In genomic region chr10:93440591-93441012, GRCh38 we compare ENCODE assay signal across 11 cellular contexts. TPM values are rescaled to one million over a fixed set of nuclear protein-coding genes. Genes with fewer than 3 reads are reported as not detected.
DNase-seq lines count a peak whose midpoint lies in the region; ATAC-seq and TF ChIP-seq lines count a peak whose summit lies in the region.
"Had no signal": no experiment of that assay in that cellular context is flagged by ENCODE, and none has a peak within 500 bp of the region (broad histone marks: within the 10 kb centered on the region; RNA-seq: fewer than 3 reads in every experiment).

No MANE protein-coding gene starts in this region.

- no peak overlapping the region for H3K4me2 ChIP-seq in neural progenitor cell

- peak overlapping the region; percentile 34 for H3K27ac Mint-ChIP-seq in endodermal cell
- H3K27ac Mint-ChIP-seq in neural progenitor cell: peak overlapping the region; percentile 75
- H3K27ac Mint-ChIP-seq: CD4-positive, CD25-positive, alpha-beta regulatory T cell had no signal

- H3K9me3 ChIP-seq in endodermal cell (ENCODE audit: control insufficient read depth, low read length) (no peaks in the 10 kb centered on the region), neural progenitor cell (ENCODE audit: low read depth) (no peaks in the 10 kb centered on the region)

- H3K4me3 Mint-ChIP-seq in endodermal cell (no peak overlapping the region), neural progenitor cell (no peak overlapping the region)
- H3K4me3 Mint-ChIP-seq: CD4-positive, CD25-positive, alpha-beta regulatory T cell had no signal

- H2AFZ ChIP-seq in ACC112 (ENCODE audit: low read length, unreplicated experiment): no peak overlapping the region
- no peak overlapping the region for H2AFZ ChIP-seq in neural progenitor cell (replicated peaks)

- 50 to 76% methylated on average over 2 of the region's 2 CpGs for WGBS in endodermal cell (ENCODE audit: insufficient coverage in 1 of 2, insufficient read length in 1 of 2), 2 experiments

- no peaks in the 10 kb centered on the region for H4K20me1 ChIP-seq in neural progenitor cell (ENCODE audit: low read depth)

- TF ChIP-seq CTCF in endodermal cell (conservative IDR thresholded peaks at IDR 0.05) (no peak), neural progenitor cell (IDR thresholded peaks at IDR 0.05) (no peak)

- H3K27ac ChIP-seq in ACC112 (ENCODE audit: low read depth, low read length) (peak overlapping the region; percentile 100), endodermal cell (ENCODE audit: low read depth, low read length) (no peak overlapping the region), neural progenitor cell (no peak overlapping the region)

- H3K4me1 Mint-ChIP-seq in endodermal cell: peaks cover 75% of the 10 kb centered on the region
- H3K4me1 Mint-ChIP-seq in neural progenitor cell: peaks cover 89% of the 10 kb centered on the region

- no peak overlapping the region for H3K4me3 ChIP-seq in ACC112 (ENCODE audit: low read depth, low read length)
- peak overlapping the region; percentile 15 for H3K4me3 ChIP-seq in endodermal cell (ENCODE audit: low read length)
- no peak overlapping the region for H3K4me3 ChIP-seq in neural progenitor cell

- H3K9ac ChIP-seq in endodermal cell (ENCODE audit: extremely low read depth, low read length, poor library complexity, severe bottlenecking) (peak overlapping the region; percentile 28), neural progenitor cell (no peak overlapping the region)

- H3K4me1 ChIP-seq in ACC112 (ENCODE audit: control insufficient read depth, insufficient read depth, low read length, unreplicated experiment) (peaks cover 73% of the 10 kb centered on the region), endodermal cell (ENCODE audit: control insufficient read depth, insufficient read depth, low read length) (peaks cover 24% of the 10 kb centered on the region), neural progenitor cell (peaks cover 45% of the 10 kb centered on the region)

- DNase-seq in NCI-H146 (lab: John Stamatoyannopoulos, UW) (peak; percentile 56), endodermal cell (no peak), neural progenitor cell (ENCODE audit: low spot score) (no peak), DMS79 treated with DMSO at 0.1 percent for 48 hours (lab: John Stamatoyannopoulos, UW) (no peak), iPS-NIHi7 (ENCODE audit: extremely low spot score) (no peak)
- DNase-seq: activated naive CD4-positive, alpha-beta T cell treated with Interleukin-2 at 50 U/mL for 16 hours; CD4-positive, CD25-positive, alpha-beta regulatory T cell; nucleus accumbens had no signal

- peaks cover 10% of the 10 kb centered on the region; the same call in 1 of the 2 replicates for H3K36me3 ChIP-seq in ACC112 (ENCODE audit: insufficient read depth, low read length)
- H3K36me3 ChIP-seq in endodermal cell (ENCODE audit: control insufficient read depth, insufficient read depth, low read length): peaks cover 28% of the 10 kb centered on the region
- no peaks in the 10 kb centered on the region for H3K36me3 ChIP-seq in neural progenitor cell

- H3K36me3 Mint-ChIP-seq in endodermal cell (ENCODE audit: low read depth): peaks cover 5% of the 10 kb centered on the region
- H3K36me3 Mint-ChIP-seq in neural progenitor cell: peaks cover 2% of the 10 kb centered on the region

- H3K79me2 ChIP-seq in ACC112 (ENCODE audit: control insufficient read depth, insufficient read depth, low read length, unreplicated experiment): peaks cover 60% of the 10 kb centered on the region
- no peaks in the 10 kb centered on the region for H3K79me2 ChIP-seq in neural progenitor cell (ENCODE audit: low read depth)

- peaks cover 24% of the 10 kb centered on the region for H3F3A ChIP-seq in neural progenitor cell (ENCODE audit: low read depth)

- H3K27me3 Mint-ChIP-seq in endodermal cell (ENCODE audit: insufficient read depth) (no peaks in the 10 kb centered on the region), neural progenitor cell (ENCODE audit: insufficient read depth, low read depth) (peaks cover 12% of the 10 kb centered on the region)

- H3K9me3 Mint-ChIP-seq in endodermal cell: no peaks in the 10 kb centered on the region
- no peaks in the 10 kb centered on the region for H3K9me3 Mint-ChIP-seq in neural progenitor cell
- H3K9me3 Mint-ChIP-seq: CD4-positive, CD25-positive, alpha-beta regulatory T cell had no signal

- no peaks in the 10 kb centered on the region for H3K27me3 ChIP-seq in ACC112 (ENCODE audit: insufficient read depth, low read length)
- H3K27me3 ChIP-seq in endodermal cell (ENCODE audit: control insufficient read depth, insufficient read depth, low read length, poor library complexity, severe bottlenecking): no peaks in the 10 kb centered on the region
- no peaks in the 10 kb centered on the region for H3K27me3 ChIP-seq in neural progenitor cell

- no peak for ATAC-seq in HG03097 (IDR thresholded peaks at IDR 0.05; ENCODE audit: low FRiP score, unreplicated experiment)
- no peak for ATAC-seq in HG03039 (IDR thresholded peaks at IDR 0.05; ENCODE audit: unreplicated experiment)

RNA-seq across cellular contexts. Expression of gene MYOF, which starts 41.5 kb away (rescaled TPM):
- total RNA-seq in endodermal cell (10 to 100 TPM; 37.4 to 93.8 TPM), neural progenitor cell (ENCODE audit: low replicate concordance) (1.2 and 1.6 TPM in 2 replicates)
- 15.6 TPM for polyA plus RNA-seq in endodermal cell (2013, experiment 1 of 2)
- polyA plus RNA-seq in endodermal cell (2013, experiment 2 of 2): 21.2 TPM

RNA-seq across cellular contexts. Expression of gene CEP55, which starts 55.8 kb away (rescaled TPM):
- total RNA-seq in endodermal cell: 10 to 100 TPM; 50.3 to 66.8 TPM
- polyA plus RNA-seq in endodermal cell (2013, experiment 1 of 2): 39.2 TPM
- polyA plus RNA-seq in endodermal cell (2013, experiment 2 of 2): 45.6 TPM
- total RNA-seq in neural progenitor cell (ENCODE audit: low replicate concordance): 36.8 and 57.7 TPM in 2 replicates

Comparison
In these comparisons a context has a peak if more than half of its experiments do, and no peak if none do; other contexts are left out.
1. RNA of gene MYOF, which starts 41.5 kb away (total RNA-seq): 37.4 to 93.8 TPM in endodermal cell; 1.2 to 1.6 TPM in neural progenitor cell; every median in the first group is over 10 times any median in the second.